ENCODE assay signal across 13 cellular contexts in genomic region chr6:156028310-156029131, GRCh38.
DNase-seq lines count a peak whose midpoint lies in the region; FAIRE-seq and TF ChIP-seq lines count a peak whose summit lies in the region.
"Had no signal": no experiment of that assay in that cellular context is flagged by ENCODE, and none has a peak within 500 bp of the region (broad histone marks: within the 10 kb centered on the region; RNA-seq: fewer than 3 reads in every experiment).

No MANE protein-coding gene starts in this region.

- 32 to 51% (median 41%) methylated on average over 15 of the region's 15 CpGs for WGBS in small intestine, 3 donors
- WGBS in esophagus squamous epithelium, 2 donors: 45% methylated on average over 15 of the region's 15 CpGs
- no CpG with 5 or more reads among the region's 15 CpGs for WGBS in trophoblast cell (ENCODE audit: extremely low coverage, insufficient coverage, insufficient read length)

- H3K79me2 ChIP-seq in trophoblast cell (ENCODE audit: control insufficient read depth, insufficient read depth, low read length, poor library complexity): no peaks in the 10 kb centered on the region

- no peak overlapping the region for H2BK12ac ChIP-seq in trophoblast cell (ENCODE audit: low read length)

- no peak overlapping the region for H2BK5ac ChIP-seq in trophoblast cell (ENCODE audit: low read depth, low read length, poor library complexity)

- no peak for FAIRE-seq in small intestine (lab: Jason Lieb, UNC)
- FAIRE-seq: HepG2 had no signal

- no peak overlapping the region for H3K27ac Mint-ChIP-seq in T-helper 2 cell treated with Interferon-gamma antibody and Interleukin-4, amounts not matched to agents 5 μg/mL and 100 μg/mL, for 36 hours

- no peak overlapping the region for H2BK120ac ChIP-seq in trophoblast cell (ENCODE audit: insufficient read depth, low read length, poor library complexity)

- H4K8ac ChIP-seq in trophoblast cell (ENCODE audit: low read depth, low read length): no peak overlapping the region

- no peaks in the 10 kb centered on the region for H3K27me3 Mint-ChIP-seq in T-helper 2 cell treated with Interferon-gamma antibody and Interleukin-4, amounts not matched to agents 5 μg/mL and 100 μg/mL, for 36 hours (ENCODE audit: low read depth)

- H3K23ac ChIP-seq in trophoblast cell (ENCODE audit: low read length): no peak overlapping the region

- H3K27ac ChIP-seq in small intestine (ENCODE audit: low read depth in 1 of 2, low read length in 1 of 2) (no peak overlapping the region), esophagus squamous epithelium (no peak overlapping the region), trophoblast cell (ENCODE audit: low read depth, low read length) (no peak overlapping the region)

- DNase-seq in T-helper 2 cell (peak in 3 of 5 experiments; percentile 1 to 24 (median 3)), NCI-H748 (lab: John Stamatoyannopoulos, UW; ENCODE audit: unreplicated experiment) (peak; percentile 87), adipocyte (ENCODE audit: low read depth) (peak; percentile 23), small intestine (peak; percentile 24), NCI-H1048 (lab: John Stamatoyannopoulos, UW) (no peak), esophagus squamous epithelium (lab: John Stamatoyannopoulos, UW) (no peak), trophoblast cell (no peak)
- DNase-seq in T-helper 2 cell treated with Interferon-gamma antibody and Interleukin-4, amounts not matched to agents 5 μg/mL and 100 μg/mL, for 36 hours (ENCODE audit: low spot score): no peak
- DNase-seq: effector CD4-positive, alpha-beta T cell; hippocampal formation; NCI-H2081 treated with DMSO at 0.1 percent for 48 hours; sigmoid colon had no signal

- H3K4me3 ChIP-seq in adipocyte (ENCODE audit: low read length) (no peak overlapping the region), small intestine (ENCODE audit: low read depth in 1 of 2, low read length in 2 of 2) (no peak overlapping the region), esophagus squamous epithelium (no peak overlapping the region), trophoblast cell (ENCODE audit: low read depth, low read length) (no peak overlapping the region)
- H3K4me3 ChIP-seq: sigmoid colon had no signal

- H3K4me1 ChIP-seq in adipocyte (ENCODE audit: control insufficient read depth, insufficient read depth, low read length): no peaks in the 10 kb centered on the region
- no peaks in the 10 kb centered on the region for H3K4me1 ChIP-seq in small intestine (ENCODE audit: control insufficient read depth in 2 of 2, insufficient read depth in 1 of 2, low read depth in 1 of 2, low read length in 1 of 2)
- H3K4me1 ChIP-seq in esophagus squamous epithelium: peaks cover 0 to 5% (median 0%) of the 10 kb centered on the region in 3 donors
- no peaks in the 10 kb centered on the region for H3K4me1 ChIP-seq in trophoblast cell (ENCODE audit: control insufficient read depth in 1 of 2, insufficient read depth in 2 of 2, low read length in 2 of 2)

- no peak overlapping the region for H3K4me2 ChIP-seq in trophoblast cell (ENCODE audit: low read length)

- H3K27me3 ChIP-seq in adipocyte (replicated peaks; ENCODE audit: control insufficient read depth, insufficient read depth, low read length) (no peaks in the 10 kb centered on the region), small intestine (ENCODE audit: control insufficient read depth in 2 of 2, insufficient read depth in 2 of 2, low read length in 2 of 2) (no peaks in the 10 kb centered on the region), esophagus squamous epithelium (no peaks in the 10 kb centered on the region), trophoblast cell (ENCODE audit: insufficient read depth, low read length) (no peaks in the 10 kb centered on the region)
- H3K27me3 ChIP-seq: sigmoid colon had no signal

- H3K9ac ChIP-seq in adipocyte (ENCODE audit: low read length): no peak overlapping the region
- no peak overlapping the region for H3K9ac ChIP-seq in trophoblast cell (ENCODE audit: low read length)

- H3K4me1 Mint-ChIP-seq in T-helper 2 cell treated with Interferon-gamma antibody and Interleukin-4, amounts not matched to agents 5 μg/mL and 100 μg/mL, for 36 hours (ENCODE audit: low read depth): peaks cover 3% of the 10 kb centered on the region

- H3K9me3 Mint-ChIP-seq in T-helper 2 cell treated with Interferon-gamma antibody and Interleukin-4, amounts not matched to agents 5 μg/mL and 100 μg/mL, for 36 hours: peaks cover 19% of the 10 kb centered on the region

- H4K12ac ChIP-seq in trophoblast cell (ENCODE audit: low read depth, low read length): no peak overlapping the region

- H3K36me3 Mint-ChIP-seq in T-helper 2 cell treated with Interferon-gamma antibody and Interleukin-4, amounts not matched to agents 5 μg/mL and 100 μg/mL, for 36 hours (ENCODE audit: low read depth): no peaks in the 10 kb centered on the region

- no peak overlapping the region for H3K14ac ChIP-seq in trophoblast cell (ENCODE audit: low read length)

- H3K18ac ChIP-seq in trophoblast cell (ENCODE audit: low read length): no peak overlapping the region

- H3K79me1 ChIP-seq in trophoblast cell (ENCODE audit: low read length): no peaks in the 10 kb centered on the region

- H3K36me3 ChIP-seq in adipocyte (ENCODE audit: control insufficient read depth, insufficient read depth, low read length, severe bottlenecking): no peaks in the 10 kb centered on the region
- no peaks in the 10 kb centered on the region for H3K36me3 ChIP-seq in small intestine (ENCODE audit: control insufficient read depth in 2 of 2, insufficient read depth in 2 of 2, low read length in 2 of 2)
- no peaks in the 10 kb centered on the region for H3K36me3 ChIP-seq in esophagus squamous epithelium
- H3K36me3 ChIP-seq in trophoblast cell (ENCODE audit: control insufficient read depth in 1 of 2, insufficient read depth in 2 of 2, low read length in 2 of 2): no peaks in the 10 kb centered on the region
- H3K36me3 ChIP-seq: sigmoid colon had no signal

- TF ChIP-seq CTCF in esophagus squamous epithelium (IDR thresholded peaks at IDR 0.05): no peak

- no peak overlapping the region for H4K91ac ChIP-seq in trophoblast cell (ENCODE audit: low read depth, low read length)

- H3K9me3 ChIP-seq in adipocyte (ENCODE audit: control insufficient read depth, low read length) (peaks cover 31% of the 10 kb centered on the region), small intestine (ENCODE audit: control insufficient read depth, low read depth) (peaks cover 2% of the 10 kb centered on the region), esophagus squamous epithelium (peaks cover 0 to 23% (median 15%) of the 10 kb centered on the region in 3 donors), trophoblast cell (ENCODE audit: insufficient read depth, low read depth, low read length) (peaks cover 2% of the 10 kb centered on the region)

- intact Hi-C loops in esophagus squamous epithelium (cut with DNase I): no loop called here

- H3K4ac ChIP-seq in trophoblast cell (ENCODE audit: low read depth, low read length): no peak overlapping the region

- H2AK5ac ChIP-seq in trophoblast cell (ENCODE audit: low read length): no peak overlapping the region

- TF ChIP-seq POLR2A in esophagus squamous epithelium (IDR thresholded peaks at IDR 0.05): no peak

- H2AFZ ChIP-seq in trophoblast cell (ENCODE audit: insufficient read depth, low read length, poor library complexity): no peak overlapping the region

- no peak overlapping the region for H3K4me3 Mint-ChIP-seq in T-helper 2 cell treated with Interferon-gamma antibody and Interleukin-4, amounts not matched to agents 5 μg/mL and 100 μg/mL, for 36 hours

Comparison
In these comparisons a context has a peak if more than half of its experiments do, and no peak if none do; other contexts are left out.
1. DNase-seq: peak in T-helper 2 cell (3 of 5), NCI-H748 (single experiment), adipocyte (single experiment) and small intestine (single experiment); none in T-helper 2 cell treated with Interferon-gamma antibody and Interleukin-4, amounts not matched to agents 5 μg/mL and 100 μg/mL, for 36 hours (single experiment), NCI-H1048 (single experiment), esophagus squamous epithelium (single experiment) and trophoblast cell (0 of 2).